Comparison of ENCODE assay signal across 15 cellular contexts in genomic region chr2:74536166-74536950, GRCh38. TPM values are rescaled to one million over a fixed set of nuclear protein-coding genes. Genes with fewer than 3 reads are reported as not detected.
"Had no signal": no experiment of that assay in that cellular context is flagged by ENCODE, and none has a peak within 500 bp of the region (broad histone marks: within the 10 kb centered on the region; RNA-seq: fewer than 3 reads in every experiment).

No MANE protein-coding gene starts in this region.

- H3K27ac ChIP-seq: neural progenitor cell, suprapubic skin, VCaP had no signal

- H3K27ac Mint-ChIP-seq: activated CD4-positive, alpha-beta T cell treated with anti-CD3 and anti-CD28 coated beads, Interleukin-2, amount 10 ng/mL, durations not matched to agents 24 days and 14 days; activated naive CD4-positive, alpha-beta T cell treated with anti-CD3 and anti-CD28 coated beads, Interleukin-2, amount 10 ng/mL, durations not matched to agents 7 days and 5 days; activated T-helper 2 cell treated with anti-CD3 and anti-CD28 coated beads, Interferon-gamma antibody, Interleukin-2, Interleukin-4, amounts not matched to agents 10 μg/mL and 5 μg/mL and 100 μg/mL, durations not matched to agents 14 hours and 24 hours and 36 hours; neural progenitor cell; stimulated activated effector memory CD8-positive, alpha-beta T cell treated with anti-CD3 and anti-CD28 coated beads, Interleukin-12 subunit alpha, Interleukin-12 subunit beta, amount 100 ng/mL, for 72 hours; type B pancreatic cell had no signal

- H2AFZ ChIP-seq: neural progenitor cell had no signal

- H3K27me3 Mint-ChIP-seq: type B pancreatic cell had no signal

- ATAC-seq: right cardiac atrium; stimulated activated effector memory CD8-positive, alpha-beta T cell treated with anti-CD3 and anti-CD28 coated beads, Interleukin-12 subunit alpha, Interleukin-12 subunit beta, amount 100 ng/mL, for 72 hours had no signal

- H3K9me3 Mint-ChIP-seq: activated CD4-positive, alpha-beta T cell treated with anti-CD3 and anti-CD28 coated beads, Interleukin-2, amount 10 ng/mL, durations not matched to agents 24 days and 14 days; activated naive CD4-positive, alpha-beta T cell treated with anti-CD3 and anti-CD28 coated beads, Interleukin-2, amount 10 ng/mL, durations not matched to agents 7 days and 5 days; activated T-helper 2 cell treated with anti-CD3 and anti-CD28 coated beads, Interferon-gamma antibody, Interleukin-2, Interleukin-4, amounts not matched to agents 10 μg/mL and 5 μg/mL and 100 μg/mL, durations not matched to agents 14 hours and 24 hours and 36 hours; central memory CD8-positive, alpha-beta T cell; neural progenitor cell; stimulated activated effector memory CD8-positive, alpha-beta T cell treated with anti-CD3 and anti-CD28 coated beads, Interleukin-12 subunit alpha, Interleukin-12 subunit beta, amount 100 ng/mL, for 72 hours; type B pancreatic cell had no signal

- H3K9ac ChIP-seq: neural progenitor cell had no signal

- DNase-seq: activated CD4-positive, alpha-beta T cell treated with anti-CD3 and anti-CD28 coated beads, Interleukin-2, amount 10 ng/mL, durations not matched to agents 24 days and 14 days; activated naive CD4-positive, alpha-beta T cell treated with anti-CD3 and anti-CD28 coated beads, Interleukin-2, amount 10 ng/mL, durations not matched to agents 7 days and 5 days; dermis blood vessel endothelial cell; midbrain; right cardiac atrium; T-helper 1 cell had no signal

- H3K9me3 ChIP-seq: suprapubic skin had no signal

- H3K4me3 ChIP-seq: neural progenitor cell, smooth muscle cell, suprapubic skin had no signal

- H3K36me3 ChIP-seq: neural progenitor cell had no signal

- H3K4me2 ChIP-seq: neural progenitor cell, smooth muscle cell had no signal

- H3K27me3 ChIP-seq: neural progenitor cell, suprapubic skin had no signal

- H3K4me3 Mint-ChIP-seq: activated CD4-positive, alpha-beta T cell treated with anti-CD3 and anti-CD28 coated beads, Interleukin-2, amount 10 ng/mL, durations not matched to agents 24 days and 14 days; activated naive CD4-positive, alpha-beta T cell treated with anti-CD3 and anti-CD28 coated beads, Interleukin-2, amount 10 ng/mL, durations not matched to agents 7 days and 5 days; central memory CD8-positive, alpha-beta T cell; neural progenitor cell; stimulated activated effector memory CD8-positive, alpha-beta T cell treated with anti-CD3 and anti-CD28 coated beads, Interleukin-12 subunit alpha, Interleukin-12 subunit beta, amount 100 ng/mL, for 72 hours; type B pancreatic cell had no signal

RNA-seq across cellular contexts. Expression of gene DQX1, which starts 10.3 kb away (rescaled TPM):
- total RNA-seq: dermis blood vessel endothelial cell, epithelial cell of proximal tubule, right cardiac atrium had no signal
- polyA plus RNA-seq: right cardiac atrium, smooth muscle cell had no signal
